In the genomic region with DNA sequence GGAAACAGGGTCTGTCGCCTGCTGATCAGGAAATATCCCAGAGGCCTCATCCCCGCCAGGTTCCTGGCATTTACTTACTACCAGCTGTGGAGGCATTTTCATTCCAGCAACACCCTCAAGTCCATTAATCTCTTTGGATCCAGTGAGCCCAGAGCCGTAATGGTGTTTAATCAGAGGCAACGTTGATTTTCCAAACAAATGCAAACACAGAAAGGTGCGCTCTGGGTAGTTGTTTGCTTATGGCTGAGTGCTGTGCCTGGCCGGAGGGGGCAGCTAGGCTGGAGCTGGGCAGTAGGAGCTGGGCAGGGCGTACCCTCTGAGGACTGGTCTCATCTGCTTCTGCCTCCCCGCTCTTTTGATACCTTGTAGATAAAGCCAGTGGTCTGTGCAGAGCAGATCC, we compare ENCODE assay signal across 24 cellular contexts.
"Had no signal": no experiment of that assay in that cellular context is flagged by ENCODE, and none has a peak within 500 bp of the region (broad histone marks: within the 10 kb centered on the region; RNA-seq: fewer than 3 reads in every experiment).

No MANE protein-coding gene starts in this region.

- H3K27ac ChIP-seq: adrenal gland, colonic mucosa, esophagus muscularis mucosa, hepatocyte, left ventricle myocardium inferior, prostate gland, right atrium auricular region, skin epidermis, thoracic aorta, vagina had no signal

- H3K27ac Mint-ChIP-seq: activated naive CD8-positive, alpha-beta T cell; activated T-cell treated with anti-CD3 and anti-CD28 coated beads, Interleukin-2, amount 50 U/mL, for 24 hours; activated T-helper 2 cell treated with anti-CD3 and anti-CD28 coated beads, Interferon-gamma antibody, Interleukin-2, Interleukin-4, amounts not matched to agents 10 μg/mL and 5 μg/mL and 100 μg/mL, durations not matched to agents 14 hours and 24 hours and 36 hours; stimulated activated effector memory CD8-positive, alpha-beta T cell treated with anti-CD3 and anti-CD28 coated beads, Interleukin-12 subunit alpha, Interleukin-12 subunit beta, amount 100 ng/mL, for 72 hours; T-helper 2 cell treated with Interferon-gamma antibody and Interleukin-4, amounts not matched to agents 5 μg/mL and 100 μg/mL, for 36 hours; type B pancreatic cell; WTC11 had no signal

- DNase-seq: activated naive CD4-positive, alpha-beta T cell; activated T-cell treated with anti-CD3 and anti-CD28 coated beads, Interleukin-2, amount 50 U/mL, for 24 hours; adrenal gland; colonic mucosa; glutamatergic neuron; left ventricle myocardium inferior; naive thymus-derived CD4-positive, alpha-beta T cell; occipital lobe; stimulated activated CD4-positive, alpha-beta T cell treated with anti-CD3 and anti-CD28 coated beads, Interleukin-1b, Interleukin-23, amount 100 ng/mL, for 48 hours had no signal

- H3K9me3 Mint-ChIP-seq: activated T-cell treated with anti-CD3 and anti-CD28 coated beads, Interleukin-2, amount 50 U/mL, for 24 hours; activated T-helper 2 cell treated with anti-CD3 and anti-CD28 coated beads, Interferon-gamma antibody, Interleukin-2, Interleukin-4, amounts not matched to agents 10 μg/mL and 5 μg/mL and 100 μg/mL, durations not matched to agents 14 hours and 24 hours and 36 hours; central memory CD8-positive, alpha-beta T cell; neural crest cell; stimulated activated effector memory CD8-positive, alpha-beta T cell treated with anti-CD3 and anti-CD28 coated beads, Interleukin-12 subunit alpha, Interleukin-12 subunit beta, amount 100 ng/mL, for 72 hours; T-helper 2 cell treated with Interferon-gamma antibody and Interleukin-4, amounts not matched to agents 5 μg/mL and 100 μg/mL, for 36 hours; type B pancreatic cell; WTC11 had no signal

- H3K4me3 Mint-ChIP-seq: activated naive CD8-positive, alpha-beta T cell; activated T-cell treated with anti-CD3 and anti-CD28 coated beads, Interleukin-2, amount 50 U/mL, for 24 hours; central memory CD8-positive, alpha-beta T cell; naive thymus-derived CD4-positive, alpha-beta T cell; neural crest cell; stimulated activated effector memory CD8-positive, alpha-beta T cell treated with anti-CD3 and anti-CD28 coated beads, Interleukin-12 subunit alpha, Interleukin-12 subunit beta, amount 100 ng/mL, for 72 hours; T-helper 2 cell treated with Interferon-gamma antibody and Interleukin-4, amounts not matched to agents 5 μg/mL and 100 μg/mL, for 36 hours; type B pancreatic cell; WTC11 had no signal

- H3K27me3 Mint-ChIP-seq: activated naive CD8-positive, alpha-beta T cell; activated T-cell treated with anti-CD3 and anti-CD28 coated beads, Interleukin-2, amount 50 U/mL, for 24 hours; central memory CD8-positive, alpha-beta T cell; naive thymus-derived CD4-positive, alpha-beta T cell had no signal

- ATAC-seq: naive thymus-derived CD4-positive, alpha-beta T cell; stimulated activated effector memory CD8-positive, alpha-beta T cell treated with anti-CD3 and anti-CD28 coated beads, Interleukin-12 subunit alpha, Interleukin-12 subunit beta, amount 100 ng/mL, for 72 hours; WTC11 had no signal

- H3K36me3 Mint-ChIP-seq: stimulated activated effector memory CD8-positive, alpha-beta T cell treated with anti-CD3 and anti-CD28 coated beads, Interleukin-12 subunit alpha, Interleukin-12 subunit beta, amount 100 ng/mL, for 72 hours; WTC11 had no signal
